ENCODE assay signal across 24 cellular contexts in the genomic region with DNA sequence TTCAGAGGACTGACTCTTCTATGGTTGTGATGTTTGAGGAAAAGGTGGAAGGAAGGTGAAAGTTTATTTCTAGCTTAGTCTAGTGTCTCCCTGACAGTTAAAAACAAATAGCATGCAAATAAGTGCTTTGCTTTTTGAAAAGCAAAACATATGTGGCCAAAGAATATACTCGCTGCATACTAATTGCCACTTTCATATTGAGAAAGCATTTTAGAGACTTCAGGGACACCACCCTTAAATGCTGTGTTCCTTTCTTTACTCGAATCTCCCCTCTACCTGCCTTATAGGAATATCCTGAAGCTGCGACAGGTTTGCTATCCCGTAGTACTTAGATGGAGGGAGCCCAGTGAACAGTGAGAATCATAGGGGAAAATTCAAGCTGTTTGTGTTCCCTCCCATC. TPM values are rescaled to one million over a fixed set of nuclear protein-coding genes. Genes with fewer than 3 reads are reported as not detected.
DNase-seq lines count a peak whose midpoint lies in the region; ATAC-seq and TF ChIP-seq lines count a peak whose summit lies in the region.
"Had no signal": no experiment of that assay in that cellular context is flagged by ENCODE, and none has a peak within 500 bp of the region (broad histone marks: within the 10 kb centered on the region; RNA-seq: fewer than 3 reads in every experiment).

No MANE protein-coding gene starts in this region.

- peak overlapping the region; percentile 44 for H3K27ac Mint-ChIP-seq in endothelial cell (ENCODE audit: unreplicated experiment)

- H3K27ac ChIP-seq in right atrium auricular region (no peak overlapping the region), heart left ventricle (no peak overlapping the region), mammary epithelial cell (ENCODE audit: insufficient read depth, low read depth, low read length) (no peak overlapping the region)

- 44 to 58% (median 51%) methylated on average over 4 of the region's 4 CpGs for WGBS in heart left ventricle, 4 donors
- 76% methylated on average over 4 of the region's 4 CpGs for WGBS in mammary epithelial cell (ENCODE audit: low coverage, missing lambda C conversion rate)

- H3K4me3 ChIP-seq in right atrium auricular region (no peak overlapping the region), heart left ventricle (no peak overlapping the region), mammary epithelial cell (replicated peaks in 1 of 3; ENCODE audit: insufficient read depth in 1 of 3, low read depth in 2 of 3, low read length in 3 of 3) (no peak overlapping the region)

- H3K36me3 ChIP-seq in right atrium auricular region (no peaks in the 10 kb centered on the region), heart left ventricle (no peaks in the 10 kb centered on the region), mammary epithelial cell (ENCODE audit: insufficient read depth, low read length) (no peaks in the 10 kb centered on the region)

- no peaks in the 10 kb centered on the region for H3K9me3 Mint-ChIP-seq in endothelial cell (ENCODE audit: unreplicated experiment)
- H3K9me3 Mint-ChIP-seq: CD14-positive monocyte had no signal

- in situ Hi-C loops in mammary epithelial cell (cut with MboI; ENCODE audit: low sequenced_read_pairs in 2 of 2) = no loop called here

- no peak for ATAC-seq in heart left ventricle
- peak; percentile 33 for ATAC-seq in HG03095 (IDR thresholded peaks at IDR 0.05; ENCODE audit: unreplicated experiment)

- H3K9ac ChIP-seq in mammary epithelial cell (ENCODE audit: insufficient read depth, low read length) = no peak overlapping the region
- H3K9ac ChIP-seq: SK-N-SH had no signal

- no peaks in the 10 kb centered on the region for H3K27me3 Mint-ChIP-seq in endothelial cell (ENCODE audit: unreplicated experiment)

- no peak for TF ChIP-seq POLR2A in heart left ventricle (IDR thresholded peaks at IDR 0.05)

- no peak overlapping the region for H3K4me2 ChIP-seq in mammary epithelial cell (ENCODE audit: insufficient read depth, low read depth, low read length)
- H3K4me2 ChIP-seq: SK-N-SH had no signal

- CTCF ChIA-PET in mammary epithelial cell (lab: Charles Lee; ENCODE audit: low non-redundant PET) = no interaction called here

- no peak overlapping the region for H3K4me3 Mint-ChIP-seq in endothelial cell (ENCODE audit: unreplicated experiment)
- H3K4me3 Mint-ChIP-seq: CD14-positive monocyte had no signal

- peaks cover 18% of the 10 kb centered on the region for H3K4me1 Mint-ChIP-seq in endothelial cell (ENCODE audit: unreplicated experiment)
- H3K4me1 Mint-ChIP-seq: CD14-positive monocyte had no signal

- no peaks in the 10 kb centered on the region for H3K79me2 ChIP-seq in mammary epithelial cell (ENCODE audit: insufficient read depth, low read length)

- H3K36me3 Mint-ChIP-seq in endothelial cell (ENCODE audit: low read depth, unreplicated experiment) = no peaks in the 10 kb centered on the region
- H3K36me3 Mint-ChIP-seq: CD14-positive monocyte had no signal

- H3K4me1 ChIP-seq in right atrium auricular region = peaks cover 0 to 10% of the 10 kb centered on the region in 2 donors
- H3K4me1 ChIP-seq in heart left ventricle = peaks cover 0 to 14% (median 6%) of the 10 kb centered on the region in 12 donors
- no peaks in the 10 kb centered on the region for H3K4me1 ChIP-seq in mammary epithelial cell (ENCODE audit: insufficient read depth, low read length)

- no peak overlapping the region for H2AFZ ChIP-seq in mammary epithelial cell (ENCODE audit: low read depth, low read length)

- H3K9me3 ChIP-seq in right atrium auricular region (no peaks in the 10 kb centered on the region), heart left ventricle (no peaks in the 10 kb centered on the region), mammary epithelial cell (replicated peaks; ENCODE audit: insufficient read depth, low read length) (no peaks in the 10 kb centered on the region)
- H3K9me3 ChIP-seq: SK-N-SH had no signal

- TF ChIP-seq CTCF in right atrium auricular region (IDR thresholded peaks at IDR 0.05) (no peak), heart left ventricle (IDR thresholded peaks at IDR 0.05) (no peak), endothelial cell (IDR thresholded peaks at IDR 0.05; ENCODE audit: unreplicated experiment) (no peak), mammary epithelial cell (conservative IDR thresholded peaks at IDR 0.05 in 1 of 2, IDR thresholded peaks at IDR 0.05 in 1 of 2; ENCODE audit: extremely low read depth in 1 of 2, insufficient read depth in 1 of 2, low read depth in 1 of 2, low read length in 2 of 2) (no peak)

- DNase-seq in right atrium auricular region (ENCODE audit: low spot score) (peak; percentile 7), heart left ventricle (no peak), endothelial cell (ENCODE audit: low spot score) (no peak), NOMO-1 treated with DMSO at 0.1 percent for 48 hours (lab: John Stamatoyannopoulos, UW; ENCODE audit: unreplicated experiment) (no peak), mammary epithelial cell (no peak), posterior vena cava (ENCODE audit: low spot score) (no peak)
- no peak for DNase-seq in stimulated activated CD4-positive, alpha-beta T cell treated with anti-CD3 and anti-CD28 coated beads, Interleukin-2, amount 100 ng/mL, for 24 hours
- DNase-seq: 8988T, DMS79 treated with DMSO at 0.1 percent for 48 hours, H7, IMR-90, Kasumi-1, MM.1S, NCI-H1105, NCI-H1694, NCI-H2081 treated with DMSO at 0.1 percent for 48 hours, NCI-H446 treated with DMSO at 0.1 percent for 48 hours, NCI-H748 treated with DMSO at 0.1 percent for 48 hours, SHP77 treated with DMSO at 0.1 percent for 48 hours, SK-N-SH had no signal

- intact Hi-C loops in heart left ventricle (cut with DNase I) (loop anchor here in 1 of 10 donors (10.0 kb wide), 1 partner anchor 134 kb away; no protein-coding TSS in a partner anchor), mammary epithelial cell (cut with micrococcal nuclease) (no loop called here), posterior vena cava (cut with DNase I) (no loop called here)

- dilution Hi-C loops in mammary epithelial cell (cut with HindIII; ENCODE audit: low sequenced_read_pairs) = no loop called here

- no peaks in the 10 kb centered on the region for H4K20me1 ChIP-seq in mammary epithelial cell (ENCODE audit: insufficient read depth, low read length)

- H3K27me3 ChIP-seq in right atrium auricular region (no peaks in the 10 kb centered on the region), heart left ventricle (no peaks in the 10 kb centered on the region), mammary epithelial cell (ENCODE audit: insufficient read depth, low read length) (no peaks in the 10 kb centered on the region)

- no TSS peak for BruUV-seq in mammary epithelial cell (replicated peaks; lab: Mats Ljungman, UMichigan)

RNA-seq across cellular contexts. Expression of a gene that starts 23.2 kb away (rescaled TPM):
- total RNA-seq in right atrium auricular region (100 to 1,000 TPM; 381 to 632 TPM), heart left ventricle (100 to 1,000 TPM; 276 to 965 (median 520) TPM), endothelial cell (ENCODE audit: unreplicated experiment) (472 TPM), mammary epithelial cell (100 to 1,000 TPM; 400 to 471 TPM), posterior vena cava (100 to 1,000 TPM; 482 to 580 TPM)
- polyA plus RNA-seq in heart left ventricle (1,000 to 10,000 TPM in 1 of 2 donors, 10 to 100 TPM in 1; 92.6 to 1,145 TPM), mammary epithelial cell (893 TPM)
- polyA minus RNA-seq in mammary epithelial cell = 1,162 TPM

RNA-seq across cellular contexts. Expression of a gene that starts 32.1 kb away (rescaled TPM):
- not detected for total RNA-seq in right atrium auricular region
- not detected for total RNA-seq in heart left ventricle
- not detected for polyA plus RNA-seq in heart left ventricle
- not detected for total RNA-seq in endothelial cell (ENCODE audit: unreplicated experiment)
- total RNA-seq in mammary epithelial cell = not detected
- polyA plus RNA-seq in mammary epithelial cell = not detected
- not detected for polyA minus RNA-seq in mammary epithelial cell
- not detected for total RNA-seq in posterior vena cava
- total RNA-seq: H7, IMR-90, RPMI7951 had no signal
- polyA plus RNA-seq: AG04450, IMR-90, SK-N-SH had no signal
